Comparison of ENCODE assay signal across 15 cellular contexts in genomic region chr14:86541969-86542368, GRCh38.
"Had no signal": no experiment of that assay in that cellular context is flagged by ENCODE, and none has a peak within 500 bp of the region (broad histone marks: within the 10 kb centered on the region; RNA-seq: fewer than 3 reads in every experiment).

No MANE protein-coding gene starts in this region.

- H3K9me3 Mint-ChIP-seq: natural killer cell treated with Interleukin-12 subunit alpha and Interleukin-12 subunit beta and Interleukin-15 and Interleukin-18, amount 100 ng/mL, for 72 hours had no signal

- DNase-seq: activated CD4-positive, CD25-positive, alpha-beta regulatory T cell treated with anti-CD3 and anti-CD28 coated beads, Interleukin-2, amount 50 U/mL, for 72 hours; activated naive CD4-positive, alpha-beta T cell treated with Interleukin-2 at 50 U/mL for 16 hours; activated T-cell treated with anti-CD3 and anti-CD28 coated beads for 4 hours; nucleus accumbens; stimulated activated CD4-positive, alpha-beta T cell treated with anti-CD3 and anti-CD28 coated beads, Interleukin-15, amount 100 ng/mL, for 24 hours; stimulated activated CD4-positive, alpha-beta T cell treated with anti-CD3 and anti-CD28 coated beads, Interleukin-4, amount 100 ng/mL, for 1 hour; stimulated activated naive CD4-positive, alpha-beta T cell; T-helper 9 cell had no signal

- H3K4me1 Mint-ChIP-seq: activated T-helper 17 cell treated with anti-CD3 and anti-CD28 coated beads, Interleukin-2, amount 50 U/mL, for 72 hours had no signal

- H3K27ac Mint-ChIP-seq: activated T-helper 17 cell treated with anti-CD3 and anti-CD28 coated beads, Interleukin-2, amount 50 U/mL, for 72 hours; natural killer cell treated with Interleukin-12 subunit alpha and Interleukin-12 subunit beta and Interleukin-15 and Interleukin-18, amount 100 ng/mL, for 72 hours; progenitor cell of endocrine pancreas had no signal

- ATAC-seq: activated T-helper 17 cell treated with anti-CD3 and anti-CD28 coated beads, Interleukin-2, amount 50 U/mL, for 72 hours; natural killer cell treated with Interleukin-12 subunit alpha and Interleukin-12 subunit beta and Interleukin-15 and Interleukin-18, amount 100 ng/mL, for 72 hours had no signal

- H3K27me3 Mint-ChIP-seq: activated T-helper 17 cell treated with anti-CD3 and anti-CD28 coated beads, Interleukin-2, amount 50 U/mL, for 72 hours; natural killer cell treated with Interleukin-12 subunit alpha and Interleukin-12 subunit beta and Interleukin-15 and Interleukin-18, amount 100 ng/mL, for 72 hours had no signal

- H3K4me1 ChIP-seq: right atrium auricular region, tibial nerve, vagina had no signal

- H3K36me3 Mint-ChIP-seq: natural killer cell treated with Interleukin-12 subunit alpha and Interleukin-12 subunit beta and Interleukin-15 and Interleukin-18, amount 100 ng/mL, for 72 hours had no signal

- H3K36me3 ChIP-seq: right atrium auricular region, tibial nerve, vagina had no signal

- H3K4me3 ChIP-seq: right atrium auricular region, skin epidermis, tibial nerve, vagina had no signal

- H3K27me3 ChIP-seq: right atrium auricular region, tibial nerve, vagina had no signal

- H3K4me3 Mint-ChIP-seq: activated T-helper 17 cell treated with anti-CD3 and anti-CD28 coated beads, Interleukin-2, amount 50 U/mL, for 72 hours; natural killer cell treated with Interleukin-12 subunit alpha and Interleukin-12 subunit beta and Interleukin-15 and Interleukin-18, amount 100 ng/mL, for 72 hours had no signal

- H3K27ac ChIP-seq: right atrium auricular region, skin epidermis, tibial nerve, vagina had no signal

- H3K9me3 ChIP-seq: right atrium auricular region, tibial nerve, vagina had no signal
